8 cellular contexts compared by ENCODE assay signal in genomic region chr14:23286020-23286903, GRCh38. TPM values are rescaled to one million over a fixed set of nuclear protein-coding genes. Genes with fewer than 3 reads are reported as not detected.
DNase-seq lines count a peak whose midpoint lies in the region; ATAC-seq and TF ChIP-seq lines count a peak whose summit lies in the region.

Gene HOMEZ, minus strand, starts transcription at chr14:23286132. Its CDS starts 180 bp downstream, at chr14:23285952.

- TF ChIP-seq POLR2A in right lobe of liver (IDR thresholded peaks at IDR 0.05), result peak; percentile 70

- peak within 1 kb of the TSS; percentile 83 to 89 (median 83) for H3K4me3 ChIP-seq in right lobe of liver

- under 1% methylated on average over 13 of the region's 53 CpGs for WGBS in right lobe of liver (ENCODE audit: insufficient coverage, low coverage, low lambda C conversion rate, missing lambda C conversion rate)

- no peaks in the 10 kb centered on the region for H3K9me3 ChIP-seq in right lobe of liver

- peak within 1 kb of the TSS; percentile 90 for H3K27ac ChIP-seq in C4-2B
- peak within 1 kb of the TSS; percentile 94 to 95 (median 94) for H3K27ac ChIP-seq in right lobe of liver

- ATAC-seq in GM19372 (IDR thresholded peaks at IDR 0.05; ENCODE audit: low read depth, unreplicated experiment) (peak; percentile 98), HG03558 (IDR thresholded peaks at IDR 0.05; ENCODE audit: extremely low read depth, unreplicated experiment) (peak; percentile 94), right lobe of liver (peak; percentile 98 to 99 (median 98))

- no peak for TF ChIP-seq CTCF in C4-2B (conservative IDR thresholded peaks at IDR 0.05)
- TF ChIP-seq CTCF in right lobe of liver (IDR thresholded peaks at IDR 0.05), result peak in 3 of 4 donors; percentile 16 to 41 (median 31)

- DNase-seq in NCI-H748 treated with DMSO at 0.1 percent for 48 hours (lab: John Stamatoyannopoulos, UW), result peak; percentile 92
- peak; percentile 94 to 97 for DNase-seq in activated CD4-positive, alpha-beta T cell treated with anti-CD3 and anti-CD28 coated beads, Interleukin-2, amount 50 U/mL, for 24 hours (ENCODE audit: low read depth in 1 of 2, low spot score in 1 of 2)
- peak; percentile 99 for DNase-seq in dermis blood vessel endothelial cell
- peak; percentile 99 for DNase-seq in right lobe of liver
- peak; percentile 96 to 97 for DNase-seq in stimulated activated CD4-positive, alpha-beta T cell treated with anti-CD3 and anti-CD28 coated beads, Interleukin-4, amount 100 ng/mL, for 4 hours

- H3K4me1 ChIP-seq in right lobe of liver, result peaks cover 0 to 18% (median 3%) of the 10 kb centered on the region in 4 donors

- H3K27me3 ChIP-seq in right lobe of liver, result no peaks in the 10 kb centered on the region

- no peaks in the 10 kb centered on the region for H3K36me3 ChIP-seq in right lobe of liver

- intact Hi-C loops in right lobe of liver (cut with DNase I), result no loop called here

RNA-seq across cellular contexts. Expression of gene HOMEZ, which starts in this region (rescaled TPM):
- total RNA-seq in dermis blood vessel endothelial cell (6.5 and 7.2 TPM in 2 replicates), right lobe of liver (1 to 10 TPM; 3.4 to 8.8 (median 5.3) TPM)

Comparison
In these comparisons a context has a peak if more than half of its experiments do, and no peak if none do; other contexts are left out.
1. Peak in every context shown above with its lines: DNase-seq, ATAC-seq, H3K4me3 ChIP-seq and H3K27ac ChIP-seq.